ENCODE assay signal across 33 cellular contexts in genomic region chr5:145176041-145176440, GRCh38.
"Had no signal": no experiment of that assay in that cellular context is flagged by ENCODE, and none has a peak within 500 bp of the region (broad histone marks: within the 10 kb centered on the region; RNA-seq: fewer than 3 reads in every experiment).

No MANE protein-coding gene starts in this region.

- H3K9me3 ChIP-seq: MG63 had no signal

- H3K4me3 ChIP-seq: MG63 had no signal

- H3K36me3 ChIP-seq: MG63 had no signal

- DNase-seq: Kasumi-1, MG63, MM.1S, MV-4-11, NCI-H1048, NCI-H1092, NCI-H1092 treated with DMSO at 0.1 percent for 48 hours, NCI-H1105, NCI-H1105 treated with DMSO at 0.1 percent for 48 hours, NCI-H1417, NCI-H1417 treated with DMSO at 0.1 percent for 48 hours, NCI-H1436, NCI-H1436 treated with DMSO at 0.1 percent for 48 hours, NCI-H146, NCI-H1694, NCI-H1694 treated with DMSO at 0.1 percent for 48 hours, NCI-H187, NCI-H187 treated with DMSO at 0.1 percent for 48 hours, NCI-H1930, NCI-H2029, NCI-H2029 treated with DMSO at 0.1 percent for 48 hours, NCI-H2081, NCI-H2081 treated with DMSO at 0.1 percent for 48 hours, NCI-H2107, NCI-H2171, NCI-H2171 treated with DMSO at 0.1 percent for 48 hours, NCI-H2227 treated with DMSO at 0.1 percent for 48 hours, NCI-H226, NCI-H345, NCI-H446, NCI-H446 treated with DMSO at 0.1 percent for 48 hours, NCI-H510A, NCI-H510A treated with DMSO at 0.1 percent for 48 hours had no signal

- H3K27me3 ChIP-seq: MG63 had no signal
